In genomic region chr2:165524720-165525119, GRCh38 we compare ENCODE assay signal across 7 cellular contexts. TPM values are rescaled to one million over a fixed set of nuclear protein-coding genes. Genes with fewer than 3 reads are reported as not detected.
"Had no signal": no experiment of that assay in that cellular context is flagged by ENCODE, and none has a peak within 500 bp of the region (broad histone marks: within the 10 kb centered on the region; RNA-seq: fewer than 3 reads in every experiment).

No MANE protein-coding gene starts in this region.

- H3K27me3 Mint-ChIP-seq: IgD-negative memory B cell had no signal

- H3K4me3 ChIP-seq: GM23338 had no signal

- H2AFZ ChIP-seq: GM23338 had no signal

- H3K4me2 ChIP-seq: GM23338 had no signal

- H3K9me3 Mint-ChIP-seq: GM23338, IgD-negative memory B cell had no signal

- FAIRE-seq: H1, H54, HTR-8/SVneo had no signal

- H3K4me3 Mint-ChIP-seq: GM23338, H9, IgD-negative memory B cell had no signal

- H3K27ac Mint-ChIP-seq: GM23338, H9, IgD-negative memory B cell had no signal

- H3K36me3 Mint-ChIP-seq: IgD-negative memory B cell had no signal

- ATAC-seq: GM23338 had no signal

- DNase-seq: H9, HCEC 1CT had no signal

RNA-seq across cellular contexts. Expression of gene CSRNP3, which starts 55.2 kb away (rescaled TPM):
- polyA plus RNA-seq: IgD-negative memory B cell had no signal
